In the genomic region with DNA sequence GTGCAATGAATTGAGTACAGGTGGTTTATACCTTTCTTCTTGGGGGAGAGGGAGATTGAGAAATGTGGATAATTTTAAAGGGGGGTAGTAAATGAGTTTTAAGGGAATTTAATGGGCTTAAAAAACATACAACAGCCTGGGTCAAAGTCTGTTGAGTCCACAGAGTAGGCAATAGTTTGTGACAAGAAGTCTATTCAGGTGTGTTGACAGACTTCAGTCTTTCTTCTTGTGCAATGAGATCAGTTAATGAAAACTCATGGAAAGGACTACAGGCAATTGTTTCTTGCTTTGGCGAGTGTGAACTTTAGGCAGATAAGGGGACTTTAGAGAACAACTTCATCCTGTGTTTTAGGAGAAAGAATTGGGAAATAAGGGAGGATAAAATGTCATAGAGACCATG, we compare ENCODE assay signal across 36 cellular contexts.
"Had no signal": no experiment of that assay in that cellular context is flagged by ENCODE, and none has a peak within 500 bp of the region (broad histone marks: within the 10 kb centered on the region; RNA-seq: fewer than 3 reads in every experiment).

No MANE protein-coding gene starts in this region.

- H3K4me3 ChIP-seq: MG63 had no signal

- H3K9me3 ChIP-seq: MG63 had no signal

- H3K27me3 ChIP-seq: MG63 had no signal

- DNase-seq: Karpas-422, Kasumi-1, MG63, MM.1S, MV-4-11, NCI-H1048, NCI-H1092, NCI-H1092 treated with DMSO at 0.1 percent for 48 hours, NCI-H1105, NCI-H1105 treated with DMSO at 0.1 percent for 48 hours, NCI-H1417, NCI-H1417 treated with DMSO at 0.1 percent for 48 hours, NCI-H1436, NCI-H1436 treated with DMSO at 0.1 percent for 48 hours, NCI-H146, NCI-H1694, NCI-H1694 treated with DMSO at 0.1 percent for 48 hours, NCI-H187, NCI-H187 treated with DMSO at 0.1 percent for 48 hours, NCI-H1930, NCI-H2029, NCI-H2029 treated with DMSO at 0.1 percent for 48 hours, NCI-H2081, NCI-H2081 treated with DMSO at 0.1 percent for 48 hours, NCI-H2107, NCI-H2171, NCI-H2171 treated with DMSO at 0.1 percent for 48 hours, NCI-H2227 treated with DMSO at 0.1 percent for 48 hours, NCI-H226, NCI-H345, NCI-H446, NCI-H446 treated with DMSO at 0.1 percent for 48 hours, NCI-H510A, NCI-H510A treated with DMSO at 0.1 percent for 48 hours, NCI-H524, NCI-H524 treated with DMSO at 0.1 percent for 48 hours had no signal

- H3K36me3 ChIP-seq: MG63 had no signal
